In genomic region chr18:58611471-58612131, GRCh38 we compare ENCODE assay signal across 10 cellular contexts. TPM values are rescaled to one million over a fixed set of nuclear protein-coding genes. Genes with fewer than 3 reads are reported as not detected.
A peak's percentile ranks its signal among the peaks of the same experiment; 100 is the strongest.
DNase-seq lines count a peak whose midpoint lies in the region; ATAC-seq, FAIRE-seq and TF ChIP-seq lines count a peak whose summit lies in the region.
"Had no signal": no experiment of that assay in that cellular context is flagged by ENCODE, and none has a peak within 500 bp of the region (broad histone marks: within the 10 kb centered on the region; RNA-seq: fewer than 3 reads in every experiment).

No MANE protein-coding gene starts in this region.

- TF ChIP-seq CTCF in cardiac muscle cell (IDR thresholded peaks at IDR 0.05; ENCODE audit: low read depth, low read length) (no peak), WTC11 (IDR thresholded peaks at IDR 0.05) (no peak), Calu3 (IDR thresholded peaks at IDR 0.05; ENCODE audit: unreplicated experiment) (no peak)

- H3K4me3 ChIP-seq in cardiac muscle cell, result no peak overlapping the region

- POLR2A ChIA-PET in WTC11 (lab: Charles Lee), result interaction anchor here (0.9 kb wide), 1 partner anchor 391 kb away, joined by 5 read pairs; no protein-coding TSS in a partner anchor

- no peak for ATAC-seq in left cardiac atrium
- ATAC-seq in WTC11, result peak; percentile 82
- ATAC-seq: T-cell had no signal

- no peak for FAIRE-seq in urothelium cell line (lab: Jason Lieb, UNC)

- DNase-seq in cardiac muscle cell (ENCODE audit: low read depth in 1 of 2, low spot score in 1 of 2) (no peak), left cardiac atrium (no peak), WTC11 (ENCODE audit: low spot score) (peak; percentile 65), iPS-NIHi11 (ENCODE audit: low spot score) (peak; percentile 60), urothelium cell line (ENCODE audit: low spot score) (peak; percentile 25), Calu3 (no peak), MV-4-11 (lab: John Stamatoyannopoulos, UW) (no peak), NCI-H1092 treated with DMSO at 0.1 percent for 48 hours (lab: John Stamatoyannopoulos, UW) (no peak)
- DNase-seq: T-cell had no signal

- H3K27ac ChIP-seq in cardiac muscle cell, result peak overlapping the region; percentile 65

- no peaks in the 10 kb centered on the region for H3K36me3 Mint-ChIP-seq in WTC11
- H3K36me3 Mint-ChIP-seq in Calu3 (ENCODE audit: insufficient read depth, unreplicated experiment), result no peaks in the 10 kb centered on the region
- H3K36me3 Mint-ChIP-seq: T-cell had no signal

- H3K4me1 ChIP-seq in cardiac muscle cell (ENCODE audit: low read depth), result peaks cover 12% of the 10 kb centered on the region

- peaks cover 50% of the 10 kb centered on the region for H3K4me1 Mint-ChIP-seq in WTC11
- H3K4me1 Mint-ChIP-seq in Calu3 (ENCODE audit: low read depth, unreplicated experiment), result peaks cover 5% of the 10 kb centered on the region

- peaks cover 30% of the 10 kb centered on the region for H3K36me3 ChIP-seq in cardiac muscle cell

- CTCF ChIA-PET in WTC11 (lab: Charles Lee) (interaction anchor here (0.7 to 0.8 kb wide), 2 partner anchors 21 to 206 kb away, joined by 4 read pairs; no protein-coding TSS in a partner anchor), Calu3 (lab: Charles Lee) (no interaction called here)

- H3K9me3 ChIP-seq in cardiac muscle cell (ENCODE audit: low read depth), result no peaks in the 10 kb centered on the region

- H3K27me3 Mint-ChIP-seq in WTC11 (ENCODE audit: low read depth), result peaks cover under 1% of the 10 kb centered on the region
- no peaks in the 10 kb centered on the region for H3K27me3 Mint-ChIP-seq in Calu3 (ENCODE audit: unreplicated experiment)
- H3K27me3 Mint-ChIP-seq: stimulated activated naive CD8-positive, alpha-beta T cell treated with anti-CD3 and anti-CD28 coated beads, Interleukin-15, Interleukin-2, amounts not matched to agents 100 ng/mL and 50 ng/mL, for 24 hours; T-cell had no signal

- H3K9me3 Mint-ChIP-seq in WTC11 (no peaks in the 10 kb centered on the region), Calu3 (ENCODE audit: low read depth, unreplicated experiment) (no peaks in the 10 kb centered on the region)
- H3K9me3 Mint-ChIP-seq: T-cell had no signal

- BruUV-seq in Calu3 (replicated peaks; lab: Mats Ljungman, UMichigan), result no TSS peak

- H3K4me3 Mint-ChIP-seq in WTC11 (no peak overlapping the region; the same call in 1 of the 2 replicates), Calu3 (ENCODE audit: low read depth, unreplicated experiment) (no peak overlapping the region)
- H3K4me3 Mint-ChIP-seq: stimulated activated naive CD8-positive, alpha-beta T cell treated with anti-CD3 and anti-CD28 coated beads, Interleukin-15, Interleukin-2, amounts not matched to agents 100 ng/mL and 50 ng/mL, for 24 hours; T-cell had no signal

- no peak overlapping the region for H3K27ac Mint-ChIP-seq in WTC11
- H3K27ac Mint-ChIP-seq in Calu3 (ENCODE audit: unreplicated experiment), result no peak overlapping the region
- H3K27ac Mint-ChIP-seq: stimulated activated naive CD8-positive, alpha-beta T cell treated with anti-CD3 and anti-CD28 coated beads, Interleukin-15, Interleukin-2, amounts not matched to agents 100 ng/mL and 50 ng/mL, for 24 hours had no signal

- intact Hi-C loops in left cardiac atrium (cut with DNase I), result no loop called here
- intact Hi-C loops in Calu3 (cut with micrococcal nuclease; ENCODE audit: unreplicated experiment), result no loop called here

- H3K27me3 ChIP-seq in cardiac muscle cell, result no peaks in the 10 kb centered on the region

TF ChIP-seq in WTC11, 78 proteins besides CTCF, POLR2A, EP300 and RAD21:
- TF ChIP-seq TEAD1 (CRISPR knock-in tag; IDR thresholded peaks at IDR 0.05), result peak; percentile 53; the same call in 1 of the 2 replicates
- TF ChIP-seq, protein P1, sequence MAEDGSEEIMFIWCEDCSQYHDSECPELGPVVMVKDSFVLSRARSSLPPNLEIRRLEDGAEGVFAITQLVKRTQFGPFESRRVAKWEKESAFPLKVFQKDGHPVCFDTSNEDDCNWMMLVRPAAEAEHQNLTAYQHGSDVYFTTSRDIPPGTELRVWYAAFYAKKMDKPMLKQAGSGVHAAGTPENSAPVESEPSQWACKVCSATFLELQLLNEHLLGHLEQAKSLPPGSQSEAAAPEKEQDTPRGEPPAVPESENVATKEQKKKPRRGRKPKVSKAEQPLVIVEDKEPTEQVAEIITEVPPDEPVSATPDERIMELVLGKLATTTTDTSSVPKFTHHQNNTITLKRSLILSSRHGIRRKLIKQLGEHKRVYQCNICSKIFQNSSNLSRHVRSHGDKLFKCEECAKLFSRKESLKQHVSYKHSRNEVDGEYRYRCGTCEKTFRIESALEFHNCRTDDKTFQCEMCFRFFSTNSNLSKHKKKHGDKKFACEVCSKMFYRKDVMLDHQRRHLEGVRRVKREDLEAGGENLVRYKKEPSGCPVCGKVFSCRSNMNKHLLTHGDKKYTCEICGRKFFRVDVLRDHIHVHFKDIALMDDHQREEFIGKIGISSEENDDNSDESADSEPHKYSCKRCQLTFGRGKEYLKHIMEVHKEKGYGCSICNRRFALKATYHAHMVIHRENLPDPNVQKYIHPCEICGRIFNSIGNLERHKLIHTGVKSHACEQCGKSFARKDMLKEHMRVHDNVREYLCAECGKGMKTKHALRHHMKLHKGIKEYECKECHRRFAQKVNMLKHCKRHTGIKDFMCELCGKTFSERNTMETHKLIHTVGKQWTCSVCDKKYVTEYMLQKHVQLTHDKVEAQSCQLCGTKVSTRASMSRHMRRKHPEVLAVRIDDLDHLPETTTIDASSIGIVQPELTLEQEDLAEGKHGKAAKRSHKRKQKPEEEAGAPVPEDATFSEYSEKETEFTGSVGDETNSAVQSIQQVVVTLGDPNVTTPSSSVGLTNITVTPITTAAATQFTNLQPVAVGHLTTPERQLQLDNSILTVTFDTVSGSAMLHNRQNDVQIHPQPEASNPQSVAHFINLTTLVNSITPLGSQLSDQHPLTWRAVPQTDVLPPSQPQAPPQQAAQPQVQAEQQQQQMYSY (CRISPR knock-in tag; IDR thresholded peaks at IDR 0.05), result no peak

RNA-seq across cellular contexts. Expression of gene ALPK2, which starts 17.3 kb away (rescaled TPM):
- 225 and 367 TPM in 2 replicates for total RNA-seq in cardiac muscle cell
- polyA plus RNA-seq in cardiac muscle cell, result 110 and 152 TPM in 2 replicates
- 100 to 1,000 TPM; 200 to 232 TPM for total RNA-seq in left cardiac atrium
- total RNA-seq in WTC11 (2021), result 0.07 to 0.18 TPM (median 0.07 TPM) in 3 replicates
- total RNA-seq in Calu3 (2022), result not detected in 2 replicates

RNA-seq across cellular contexts. Expression of gene MALT1, which starts 59.7 kb away (rescaled TPM):
- total RNA-seq in cardiac muscle cell (38.9 and 51.8 TPM in 2 replicates), left cardiac atrium (10 to 100 TPM; 12.0 to 12.4 TPM), WTC11 (2021) (11.2 to 13.6 TPM (median 13.2 TPM) in 3 replicates), Calu3 (2022) (28.1 and 37.6 TPM in 2 replicates)
- 33.6 and 36.6 TPM in 2 replicates for polyA plus RNA-seq in cardiac muscle cell

Comparison
In these comparisons a context has a peak if more than half of its experiments do, and no peak if none do; other contexts are left out.
1. DNase-seq: peak in WTC11 (single experiment), iPS-NIHi11 (single experiment) and urothelium cell line (single experiment); none in cardiac muscle cell (0 of 2), left cardiac atrium (single experiment), Calu3 (single experiment), MV-4-11 (single experiment) and NCI-H1092 treated with DMSO at 0.1 percent for 48 hours (single experiment).
2. RNA of gene ALPK2, which starts 17.3 kb away (total RNA-seq): 225 to 367 TPM in cardiac muscle cell and 200 to 232 TPM in left cardiac atrium; 0.07 to 0.18 TPM in WTC11 and not detected in Calu3; every median in the first group is over 100 times any median in the second.